Comparison of ENCODE assay signal across 31 cellular contexts in the genomic region with DNA sequence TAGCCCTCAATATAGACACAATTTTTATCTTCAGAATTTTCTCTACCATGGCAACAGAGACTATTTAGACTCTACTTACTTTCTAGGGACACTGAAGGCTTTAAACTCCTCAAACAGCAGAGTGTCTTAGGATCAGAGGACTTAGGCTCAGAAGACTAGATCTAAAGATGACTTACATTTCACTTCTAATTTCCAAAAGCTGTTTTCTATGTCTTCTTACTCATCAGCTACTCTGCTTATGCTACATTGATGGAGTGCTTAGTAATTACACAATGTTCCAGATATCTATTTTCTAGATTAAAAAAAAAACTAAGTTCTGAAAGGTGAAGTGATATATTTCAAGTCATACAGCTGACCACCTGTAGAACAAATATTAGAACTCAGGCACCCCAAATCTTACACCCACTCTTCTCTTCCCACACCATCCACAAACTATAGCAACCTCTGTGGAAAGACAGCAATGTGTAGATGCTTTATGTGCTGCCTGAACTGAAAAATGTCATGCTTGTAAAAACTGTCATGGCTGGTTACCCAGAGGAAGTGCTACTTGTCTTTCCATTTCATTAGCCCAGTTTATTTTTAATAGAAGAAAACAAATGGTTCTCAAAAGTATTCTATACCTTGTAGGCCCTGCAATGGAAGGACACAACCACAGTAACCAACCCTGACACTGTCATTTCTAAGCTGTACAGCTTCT.
"Had no signal": no experiment of that assay in that cellular context is flagged by ENCODE, and none has a peak within 500 bp of the region (broad histone marks: within the 10 kb centered on the region; RNA-seq: fewer than 3 reads in every experiment).

No MANE protein-coding gene starts in this region.

- H3K27ac ChIP-seq: left ventricle myocardium inferior, neural progenitor cell, neutrophil, ovary, prostate gland, skin epidermis, suprapubic skin, thoracic aorta, tibial artery, upper lobe of right lung had no signal

- H3K4me1 ChIP-seq: left ventricle myocardium inferior, prostate gland, suprapubic skin, tibial artery, upper lobe of right lung had no signal

- H3K36me3 ChIP-seq: left ventricle myocardium inferior, neural progenitor cell, neutrophil, ovary, prostate gland, suprapubic skin, thoracic aorta, tibial artery, upper lobe of right lung had no signal

- DNase-seq: hypothalamus; immature natural killer cell; kidney; left colon; left ventricle myocardium inferior; mesendoderm; naive B cell; natural killer cell; nephron progenitor cell; occipital lobe; ovary; posterior cingulate gyrus; retina; right cardiac atrium; stimulated activated CD4-positive, alpha-beta T cell treated with anti-CD3 and anti-CD28 coated beads, Interleukin-12 subunit alpha, Interleukin-12 subunit beta, amount 100 ng/mL, for 4 hours; stimulated activated CD4-positive, alpha-beta T cell treated with anti-CD3 and anti-CD28 coated beads, Interleukin-15, amount 100 ng/mL, for 24 hours; stimulated activated CD4-positive, alpha-beta T cell treated with anti-CD3 and anti-CD28 coated beads, Interleukin-2, amount 100 ng/mL, for 24 hours; stimulated activated CD4-positive, alpha-beta T cell treated with anti-CD3 and anti-CD28 coated beads, Interleukin-4, amount 100 ng/mL, for 24 hours; stimulated activated naive CD4-positive, alpha-beta T cell; tibial artery; trophoblast cell; upper lobe of right lung had no signal

- H3K4me2 ChIP-seq: neural progenitor cell had no signal

- H3K27me3 ChIP-seq: neural progenitor cell, neutrophil, ovary, suprapubic skin, tibial artery, upper lobe of right lung had no signal

- ATAC-seq: left colon; natural killer cell; right cardiac atrium; sciatic nerve; stimulated activated effector memory CD8-positive, alpha-beta T cell treated with anti-CD3 and anti-CD28 coated beads, Interleukin-12 subunit alpha, Interleukin-12 subunit beta, amount 100 ng/mL, for 72 hours; upper lobe of right lung had no signal

- H3K9ac ChIP-seq: neural progenitor cell had no signal

- H3K9me3 ChIP-seq: left ventricle myocardium inferior, neutrophil, ovary, prostate gland, suprapubic skin, thoracic aorta, tibial artery, upper lobe of right lung had no signal

- H3K4me3 ChIP-seq: left ventricle myocardium inferior, lung, neural progenitor cell, ovary, prostate gland, skin epidermis, suprapubic skin, thoracic aorta, tibial artery, upper lobe of right lung had no signal
